ENCODE assay signal across 1 cellular context in genomic region chr4:83356899-83357661, GRCh38.
A peak's percentile ranks its signal among the peaks of the same experiment; 100 is the strongest.
TF ChIP-seq lines count a peak whose summit lies in the region.

No MANE protein-coding gene starts in this region.

TF ChIP-seq in HEK293, 187 proteins besides CTCF, POLR2A, EP300 and RAD21 (continued from another document and continues in another):
- TF ChIP-seq ZXDB (tag by site-specific recombination; IDR thresholded peaks at IDR 0.05) = peak; percentile 56
- no peak for TF ChIP-seq ZBTB1 (tag by site-specific recombination; IDR thresholded peaks at IDR 0.05)
- no peak for TF ChIP-seq ZBTB48 (tag by site-specific recombination; IDR thresholded peaks at IDR 0.05)
- TF ChIP-seq, protein P1, sequence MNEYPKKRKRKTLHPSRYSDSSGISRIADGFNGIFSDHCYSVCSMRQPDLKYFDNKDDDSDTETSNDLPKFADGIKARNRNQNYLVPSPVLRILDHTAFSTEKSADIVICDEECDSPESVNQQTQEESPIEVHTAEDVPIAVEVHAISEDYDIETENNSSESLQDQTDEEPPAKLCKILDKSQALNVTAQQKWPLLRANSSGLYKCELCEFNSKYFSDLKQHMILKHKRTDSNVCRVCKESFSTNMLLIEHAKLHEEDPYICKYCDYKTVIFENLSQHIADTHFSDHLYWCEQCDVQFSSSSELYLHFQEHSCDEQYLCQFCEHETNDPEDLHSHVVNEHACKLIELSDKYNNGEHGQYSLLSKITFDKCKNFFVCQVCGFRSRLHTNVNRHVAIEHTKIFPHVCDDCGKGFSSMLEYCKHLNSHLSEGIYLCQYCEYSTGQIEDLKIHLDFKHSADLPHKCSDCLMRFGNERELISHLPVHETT (tag by site-specific recombination; IDR thresholded peaks at IDR 0.05) = 0 out of 2 replicates have a peak, but pooled peaks have one; percentile 59
- no peak for TF ChIP-seq YY1 (tag by site-specific recombination; IDR thresholded peaks at IDR 0.05)
- TF ChIP-seq, protein P2, sequence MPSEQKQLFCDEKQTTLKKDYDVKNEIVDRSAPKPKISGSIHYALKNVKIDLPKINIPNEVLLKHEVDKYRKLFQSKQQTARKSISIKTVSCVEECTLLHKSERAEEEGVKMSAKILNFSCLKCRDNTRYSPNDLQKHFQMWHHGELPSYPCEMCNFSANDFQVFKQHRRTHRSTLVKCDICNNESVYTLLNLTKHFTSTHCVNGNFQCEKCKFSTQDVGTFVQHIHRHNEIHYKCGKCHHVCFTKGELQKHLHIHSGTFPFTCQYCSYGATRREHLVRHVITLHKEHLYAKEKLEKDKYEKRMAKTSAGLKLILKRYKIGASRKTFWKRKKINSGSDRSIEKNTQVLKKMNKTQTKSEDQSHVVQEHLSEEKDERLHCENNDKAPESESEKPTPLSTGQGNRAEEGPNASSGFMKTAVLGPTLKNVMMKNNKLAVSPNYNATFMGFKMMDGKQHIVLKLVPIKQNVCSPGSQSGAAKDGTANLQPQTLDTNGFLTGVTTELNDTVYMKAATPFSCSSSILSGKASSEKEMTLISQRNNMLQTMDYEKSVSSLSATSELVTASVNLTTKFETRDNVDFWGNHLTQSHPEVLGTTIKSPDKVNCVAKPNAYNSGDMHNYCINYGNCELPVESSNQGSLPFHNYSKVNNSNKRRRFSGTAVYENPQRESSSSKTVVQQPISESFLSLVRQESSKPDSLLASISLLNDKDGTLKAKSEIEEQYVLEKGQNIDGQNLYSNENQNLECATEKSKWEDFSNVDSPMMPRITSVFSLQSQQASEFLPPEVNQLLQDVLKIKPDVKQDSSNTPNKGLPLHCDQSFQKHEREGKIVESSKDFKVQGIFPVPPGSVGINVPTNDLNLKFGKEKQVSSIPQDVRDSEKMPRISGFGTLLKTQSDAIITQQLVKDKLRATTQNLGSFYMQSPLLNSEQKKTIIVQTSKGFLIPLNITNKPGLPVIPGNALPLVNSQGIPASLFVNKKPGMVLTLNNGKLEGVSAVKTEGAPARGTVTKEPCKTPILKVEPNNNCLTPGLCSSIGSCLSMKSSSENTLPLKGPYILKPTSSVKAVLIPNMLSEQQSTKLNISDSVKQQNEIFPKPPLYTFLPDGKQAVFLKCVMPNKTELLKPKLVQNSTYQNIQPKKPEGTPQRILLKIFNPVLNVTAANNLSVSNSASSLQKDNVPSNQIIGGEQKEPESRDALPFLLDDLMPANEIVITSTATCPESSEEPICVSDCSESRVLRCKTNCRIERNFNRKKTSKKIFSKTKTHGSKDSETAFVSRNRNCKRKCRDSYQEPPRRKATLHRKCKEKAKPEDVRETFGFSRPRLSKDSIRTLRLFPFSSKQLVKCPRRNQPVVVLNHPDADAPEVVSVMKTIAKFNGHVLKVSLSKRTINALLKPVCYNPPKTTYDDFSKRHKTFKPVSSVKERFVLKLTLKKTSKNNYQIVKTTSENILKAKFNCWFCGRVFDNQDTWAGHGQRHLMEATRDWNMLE (tag by site-specific recombination; conservative IDR thresholded peaks at IDR 0.05; ENCODE audit: low read depth) = no peak
- TF ChIP-seq KLF10 (tag by site-specific recombination; IDR thresholded peaks at IDR 0.05) = peak; percentile 53; the same call in 1 of the 2 replicates
- TF ChIP-seq ZSCAN23 (tag by site-specific recombination; IDR thresholded peaks at IDR 0.05) = no peak
- TF ChIP-seq ZNF629 (tag by site-specific recombination; IDR thresholded peaks at IDR 0.05) = peak; percentile 82
- no peak for TF ChIP-seq ZNF37A (tag by site-specific recombination; IDR thresholded peaks at IDR 0.05)
- TF ChIP-seq, protein P3, sequence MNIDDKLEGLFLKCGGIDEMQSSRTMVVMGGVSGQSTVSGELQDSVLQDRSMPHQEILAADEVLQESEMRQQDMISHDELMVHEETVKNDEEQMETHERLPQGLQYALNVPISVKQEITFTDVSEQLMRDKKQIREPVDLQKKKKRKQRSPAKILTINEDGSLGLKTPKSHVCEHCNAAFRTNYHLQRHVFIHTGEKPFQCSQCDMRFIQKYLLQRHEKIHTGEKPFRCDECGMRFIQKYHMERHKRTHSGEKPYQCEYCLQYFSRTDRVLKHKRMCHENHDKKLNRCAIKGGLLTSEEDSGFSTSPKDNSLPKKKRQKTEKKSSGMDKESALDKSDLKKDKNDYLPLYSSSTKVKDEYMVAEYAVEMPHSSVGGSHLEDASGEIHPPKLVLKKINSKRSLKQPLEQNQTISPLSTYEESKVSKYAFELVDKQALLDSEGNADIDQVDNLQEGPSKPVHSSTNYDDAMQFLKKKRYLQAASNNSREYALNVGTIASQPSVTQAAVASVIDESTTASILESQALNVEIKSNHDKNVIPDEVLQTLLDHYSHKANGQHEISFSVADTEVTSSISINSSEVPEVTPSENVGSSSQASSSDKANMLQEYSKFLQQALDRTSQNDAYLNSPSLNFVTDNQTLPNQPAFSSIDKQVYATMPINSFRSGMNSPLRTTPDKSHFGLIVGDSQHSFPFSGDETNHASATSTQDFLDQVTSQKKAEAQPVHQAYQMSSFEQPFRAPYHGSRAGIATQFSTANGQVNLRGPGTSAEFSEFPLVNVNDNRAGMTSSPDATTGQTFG (tag by site-specific recombination; IDR thresholded peaks at IDR 0.05; ENCODE audit: borderline replicate concordance) = no peak
- TF ChIP-seq ZNF175 (tag by site-specific recombination; IDR thresholded peaks at IDR 0.05) = no peak
- TF ChIP-seq ZNF514 (tag by site-specific recombination; IDR thresholded peaks at IDR 0.05) = no peak
- 0 out of 2 replicates have a peak, but pooled peaks have one; percentile 42 for TF ChIP-seq ZBTB21 (tag by site-specific recombination; IDR thresholded peaks at IDR 0.05)
- TF ChIP-seq SP7 (tag by site-specific recombination; IDR thresholded peaks at IDR 0.05) = peak; percentile 86
- TF ChIP-seq ZNF423 (tag by site-specific recombination; IDR thresholded peaks at IDR 0.05) = no peak
- no peak for TF ChIP-seq ZNF707 (tag by site-specific recombination; IDR thresholded peaks at IDR 0.05)
- TF ChIP-seq ATF2 (tag by site-specific recombination; IDR thresholded peaks at IDR 0.05; ENCODE audit: low read depth) = no peak
- peak; percentile 74; the same call in 1 of the 2 replicates for TF ChIP-seq TRIM28 (IDR thresholded peaks at IDR 0.05; ENCODE audit: borderline replicate concordance, low read length)
- no peak for TF ChIP-seq ZNF311 (tag by site-specific recombination; IDR thresholded peaks at IDR 0.05; ENCODE audit: borderline replicate concordance)
- 0 out of 2 replicates have a peak, but pooled peaks have one; percentile 39 for TF ChIP-seq ZNF24 (tag by site-specific recombination; IDR thresholded peaks at IDR 0.05)
- TF ChIP-seq, protein P4, sequence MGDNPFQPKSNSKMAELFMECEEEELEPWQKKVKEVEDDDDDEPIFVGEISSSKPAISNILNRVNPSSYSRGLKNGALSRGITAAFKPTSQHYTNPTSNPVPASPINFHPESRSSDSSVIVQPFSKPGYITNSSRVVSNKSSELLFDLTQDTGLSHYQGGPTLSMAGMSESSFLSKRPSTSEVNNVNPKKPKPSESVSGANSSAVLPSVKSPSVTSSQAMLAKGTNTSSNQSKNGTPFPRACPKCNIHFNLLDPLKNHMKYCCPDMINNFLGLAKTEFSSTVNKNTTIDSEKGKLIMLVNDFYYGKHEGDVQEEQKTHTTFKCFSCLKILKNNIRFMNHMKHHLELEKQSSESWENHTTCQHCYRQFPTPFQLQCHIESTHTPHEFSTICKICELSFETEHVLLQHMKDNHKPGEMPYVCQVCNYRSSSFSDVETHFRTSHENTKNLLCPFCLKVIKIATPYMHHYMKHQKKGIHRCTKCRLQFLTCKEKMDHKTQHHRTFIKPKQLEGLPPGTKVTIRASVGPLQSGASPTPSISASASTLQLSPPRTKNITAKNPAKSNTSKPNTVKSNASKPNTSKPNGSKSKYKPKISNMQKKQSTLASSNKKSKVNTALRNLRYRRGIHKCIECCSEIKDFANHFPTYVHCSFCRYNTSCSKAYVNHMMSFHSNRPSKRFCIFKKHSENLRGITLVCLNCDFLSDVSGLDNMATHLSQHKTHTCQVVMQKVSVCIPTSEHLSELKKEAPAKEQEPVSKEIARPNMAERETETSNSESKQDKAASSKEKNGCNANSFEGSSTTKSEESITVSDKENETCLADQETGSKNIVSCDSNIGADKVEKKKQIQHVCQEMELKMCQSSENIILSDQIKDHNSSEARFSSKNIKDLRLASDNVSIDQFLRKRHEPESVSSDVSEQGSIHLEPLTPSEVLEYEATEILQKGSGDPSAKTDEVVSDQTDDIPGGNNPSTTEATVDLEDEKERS (tag by site-specific recombination; IDR thresholded peaks at IDR 0.05) = no peak
- TF ChIP-seq, protein P5, sequence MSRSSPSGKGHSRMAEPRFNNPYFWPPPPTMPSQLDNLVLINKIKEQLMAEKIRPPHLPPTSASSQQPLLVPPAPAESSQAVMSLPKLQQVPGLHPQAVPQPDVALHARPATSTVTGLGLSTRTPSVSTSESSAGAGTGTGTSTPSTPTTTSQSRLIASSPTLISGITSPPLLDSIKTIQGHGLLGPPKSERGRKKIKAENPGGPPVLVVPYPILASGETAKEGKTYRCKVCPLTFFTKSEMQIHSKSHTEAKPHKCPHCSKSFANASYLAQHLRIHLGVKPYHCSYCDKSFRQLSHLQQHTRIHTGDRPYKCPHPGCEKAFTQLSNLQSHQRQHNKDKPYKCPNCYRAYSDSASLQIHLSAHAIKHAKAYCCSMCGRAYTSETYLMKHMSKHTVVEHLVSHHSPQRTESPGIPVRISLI (tag by site-specific recombination; IDR thresholded peaks at IDR 0.05) = peak; percentile 92
- no peak for TF ChIP-seq ZBTB49 (tag by site-specific recombination; IDR thresholded peaks at IDR 0.05; ENCODE audit: low read depth)
- TF ChIP-seq, protein P6, sequence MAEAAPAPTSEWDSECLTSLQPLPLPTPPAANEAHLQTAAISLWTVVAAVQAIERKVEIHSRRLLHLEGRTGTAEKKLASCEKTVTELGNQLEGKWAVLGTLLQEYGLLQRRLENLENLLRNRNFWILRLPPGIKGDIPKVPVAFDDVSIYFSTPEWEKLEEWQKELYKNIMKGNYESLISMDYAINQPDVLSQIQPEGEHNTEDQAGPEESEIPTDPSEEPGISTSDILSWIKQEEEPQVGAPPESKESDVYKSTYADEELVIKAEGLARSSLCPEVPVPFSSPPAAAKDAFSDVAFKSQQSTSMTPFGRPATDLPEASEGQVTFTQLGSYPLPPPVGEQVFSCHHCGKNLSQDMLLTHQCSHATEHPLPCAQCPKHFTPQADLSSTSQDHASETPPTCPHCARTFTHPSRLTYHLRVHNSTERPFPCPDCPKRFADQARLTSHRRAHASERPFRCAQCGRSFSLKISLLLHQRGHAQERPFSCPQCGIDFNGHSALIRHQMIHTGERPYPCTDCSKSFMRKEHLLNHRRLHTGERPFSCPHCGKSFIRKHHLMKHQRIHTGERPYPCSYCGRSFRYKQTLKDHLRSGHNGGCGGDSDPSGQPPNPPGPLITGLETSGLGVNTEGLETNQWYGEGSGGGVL (tag by site-specific recombination; IDR thresholded peaks at IDR 0.05) = peak; percentile 52
- TF ChIP-seq ZNF366 (tag by site-specific recombination; conservative IDR thresholded peaks at IDR 0.05) = peak; percentile 84
- no peak for TF ChIP-seq ZNF211 (tag by site-specific recombination; IDR thresholded peaks at IDR 0.05; ENCODE audit: low read depth)
- TF ChIP-seq KLF8 (tag by site-specific recombination; IDR thresholded peaks at IDR 0.05) = peak; percentile 52; the same call in 1 of the 2 replicates
- TF ChIP-seq, protein P7, sequence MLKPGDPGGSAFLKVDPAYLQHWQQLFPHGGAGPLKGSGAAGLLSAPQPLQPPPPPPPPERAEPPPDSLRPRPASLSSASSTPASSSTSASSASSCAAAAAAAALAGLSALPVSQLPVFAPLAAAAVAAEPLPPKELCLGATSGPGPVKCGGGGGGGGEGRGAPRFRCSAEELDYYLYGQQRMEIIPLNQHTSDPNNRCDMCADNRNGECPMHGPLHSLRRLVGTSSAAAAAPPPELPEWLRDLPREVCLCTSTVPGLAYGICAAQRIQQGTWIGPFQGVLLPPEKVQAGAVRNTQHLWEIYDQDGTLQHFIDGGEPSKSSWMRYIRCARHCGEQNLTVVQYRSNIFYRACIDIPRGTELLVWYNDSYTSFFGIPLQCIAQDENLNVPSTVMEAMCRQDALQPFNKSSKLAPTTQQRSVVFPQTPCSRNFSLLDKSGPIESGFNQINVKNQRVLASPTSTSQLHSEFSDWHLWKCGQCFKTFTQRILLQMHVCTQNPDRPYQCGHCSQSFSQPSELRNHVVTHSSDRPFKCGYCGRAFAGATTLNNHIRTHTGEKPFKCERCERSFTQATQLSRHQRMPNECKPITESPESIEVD (tag by site-specific recombination; IDR thresholded peaks at IDR 0.05) = peak; percentile 94
- no peak for TF ChIP-seq KLF16 (tag by site-specific recombination; IDR thresholded peaks at IDR 0.05)
- peak; percentile 89 for TF ChIP-seq INSM2 (tag by site-specific recombination; IDR thresholded peaks at IDR 0.05)
- TF ChIP-seq ZNF169 (tag by site-specific recombination; IDR thresholded peaks at IDR 0.05) = no peak
- TF ChIP-seq ZNF155 (tag by site-specific recombination; IDR thresholded peaks at IDR 0.05) = no peak
